In the genomic region with DNA sequence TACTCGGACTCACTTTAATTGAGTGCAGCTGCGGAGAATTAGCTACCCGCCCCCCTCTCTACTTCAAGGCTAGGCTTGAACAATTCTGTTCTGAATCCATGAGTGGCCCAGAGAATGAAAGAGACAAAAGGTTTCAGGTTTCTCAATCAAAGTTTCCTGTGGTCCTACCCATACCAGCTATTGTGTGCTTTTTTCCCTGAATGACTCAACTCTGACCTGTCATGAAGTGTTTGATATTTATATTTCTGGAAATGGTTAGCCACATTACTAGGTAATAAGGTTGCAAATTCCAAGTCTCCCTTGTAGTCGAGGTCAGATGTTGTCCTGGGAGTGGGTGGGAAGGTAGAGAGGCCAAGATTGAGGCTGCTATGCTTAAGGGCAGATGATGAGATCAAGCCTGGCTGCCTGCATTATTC, we compare ENCODE assay signal across 9 cellular contexts.
DNase-seq lines count a peak whose midpoint lies in the region; ATAC-seq and TF ChIP-seq lines count a peak whose summit lies in the region.
"Had no signal": no experiment of that assay in that cellular context is flagged by ENCODE, and none has a peak within 500 bp of the region (broad histone marks: within the 10 kb centered on the region; RNA-seq: fewer than 3 reads in every experiment).

No MANE protein-coding gene starts in this region.

- H3K27me3 Mint-ChIP-seq in stimulated activated naive B cell treated with anti-CD40 and anti-IgM and Interleukin-4, amounts not matched to agents 10 μg/mL and 1 μg/mL and 100 μg/mL, for 72 hours = no peaks in the 10 kb centered on the region

- intact Hi-C loops in A673 (cut with micrococcal nuclease; ENCODE audit: unreplicated experiment) = no loop called here

- peaks cover 0 to 3% of the 10 kb centered on the region in 2 donors for H3K36me3 Mint-ChIP-seq in stimulated activated naive B cell treated with anti-CD40 and anti-IgM and Interleukin-4, amounts not matched to agents 10 μg/mL and 1 μg/mL and 100 μg/mL, for 72 hours

- H3K4me1 ChIP-seq in A673 (ENCODE audit: insufficient read depth, low read length, poor library complexity, severe bottlenecking) (peaks cover 26% of the 10 kb centered on the region), esophagus (ENCODE audit: control insufficient read depth in 2 of 2, insufficient read depth in 2 of 2, low read length in 1 of 2) (peaks cover 0 to 7% of the 10 kb centered on the region in 2 donors)

- H3K4me1 Mint-ChIP-seq in stimulated activated naive B cell treated with anti-CD40 and anti-IgM and Interleukin-4, amounts not matched to agents 10 μg/mL and 1 μg/mL and 100 μg/mL, for 72 hours = peaks cover 14 to 22% of the 10 kb centered on the region in 2 donors

- H3K4me3 Mint-ChIP-seq in stimulated activated naive B cell treated with anti-CD40 and anti-IgM and Interleukin-4, amounts not matched to agents 10 μg/mL and 1 μg/mL and 100 μg/mL, for 72 hours = no peak overlapping the region

- 24 to 48% methylated on average over 4 of the region's 4 CpGs for WGBS in esophagus, 2 donors

- no TSS peak for BruUV-seq in A673 (replicated peaks; lab: Mats Ljungman, UMichigan)

- H3K4me3 ChIP-seq in A673 (ENCODE audit: low read depth, low read length, poor library complexity, severe bottlenecking) (no peak overlapping the region), esophagus (ENCODE audit: low read depth in 1 of 2, low read length in 2 of 2) (no peak overlapping the region)
- H3K4me3 ChIP-seq: cardiac muscle cell had no signal

- no peaks in the 10 kb centered on the region for H3K9me3 ChIP-seq in A673 (ENCODE audit: low read depth, low read length, poor library complexity, severe bottlenecking)
- H3K9me3 ChIP-seq in esophagus (ENCODE audit: control insufficient read depth in 2 of 2, insufficient read depth in 1 of 2, low read depth in 1 of 2, low read length in 1 of 2) = no peaks in the 10 kb centered on the region

- ATAC-seq in GM18867 (IDR thresholded peaks at IDR 0.05; ENCODE audit: unreplicated experiment) (peak; percentile 54), HG03060 (IDR thresholded peaks at IDR 0.05; ENCODE audit: low read depth, unreplicated experiment) (peak; percentile 74)
- peak; percentile 86 to 88 for ATAC-seq in stimulated activated naive B cell treated with anti-CD40 and anti-IgM and Interleukin-4, amounts not matched to agents 10 μg/mL and 1 μg/mL and 100 μg/mL, for 72 hours (replicated peaks)

- no peak for TF ChIP-seq CTCF in A673 (conservative IDR thresholded peaks at IDR 0.05; ENCODE audit: low read depth, low read length)

- POLR2A ChIA-PET in A673 (lab: Charles Lee; ENCODE audit: low non-redundant PET) = no interaction called here

- H3K27ac Mint-ChIP-seq in stimulated activated naive B cell treated with anti-CD40 and anti-IgM and Interleukin-4, amounts not matched to agents 10 μg/mL and 1 μg/mL and 100 μg/mL, for 72 hours = no peak overlapping the region

- peak overlapping the region; percentile 47 for H3K27ac ChIP-seq in A673 (ENCODE audit: low read depth, low read length, poor library complexity, severe bottlenecking)
- H3K27ac ChIP-seq in esophagus (ENCODE audit: low read depth in 2 of 2, low read length in 1 of 2) = peak overlapping the region; percentile 90 to 91
- H3K27ac ChIP-seq: cardiac muscle cell had no signal

- DNase-seq in A673 (ENCODE audit: low spot score) (peak; percentile 85), NCI-H510A treated with DMSO at 0.1 percent for 48 hours (lab: John Stamatoyannopoulos, UW) (peak; percentile 70), globus pallidus (ENCODE audit: low spot score) (no peak), mesenteric fat pad (ENCODE audit: low spot score) (no peak)
- DNase-seq in stimulated activated naive B cell treated with anti-CD40 and anti-IgM and Interleukin-4, amounts not matched to agents 10 μg/mL and 1 μg/mL and 100 μg/mL, for 72 hours = no peak

- CTCF ChIA-PET in A673 (lab: Charles Lee) = no interaction called here

- H3K36me3 ChIP-seq in A673 (ENCODE audit: insufficient read depth, low read length, poor library complexity, severe bottlenecking) (no peaks in the 10 kb centered on the region), esophagus (ENCODE audit: control insufficient read depth in 2 of 2, insufficient read depth in 2 of 2, low read length in 1 of 2) (no peaks in the 10 kb centered on the region)
- H3K36me3 ChIP-seq: cardiac muscle cell had no signal

- no peaks in the 10 kb centered on the region for H3K27me3 ChIP-seq in A673 (replicated peaks; ENCODE audit: insufficient read depth, low read depth, low read length, poor library complexity)
- no peaks in the 10 kb centered on the region for H3K27me3 ChIP-seq in esophagus (ENCODE audit: control insufficient read depth in 1 of 2, insufficient read depth in 2 of 2, low read length in 2 of 2)
- H3K27me3 ChIP-seq: cardiac muscle cell had no signal

- peaks cover 0 to 8% of the 10 kb centered on the region in 2 donors for H3K9me3 Mint-ChIP-seq in stimulated activated naive B cell treated with anti-CD40 and anti-IgM and Interleukin-4, amounts not matched to agents 10 μg/mL and 1 μg/mL and 100 μg/mL, for 72 hours

Comparison
In these comparisons a context has a peak if more than half of its experiments do, and no peak if none do; other contexts are left out.
1. DNase-seq: peak in A673 (single experiment) and NCI-H510A treated with DMSO at 0.1 percent for 48 hours (single experiment); none in stimulated activated naive B cell treated with anti-CD40 and anti-IgM and Interleukin-4, amounts not matched to agents 10 μg/mL and 1 μg/mL and 100 μg/mL, for 72 hours (single experiment), globus pallidus (single experiment) and mesenteric fat pad (single experiment).
2. Peak in every context shown above with its lines, with median percentiles within 50 percentile points of each other: ATAC-seq.